ENCODE assay signal across 1 cellular context in genomic region chr2:120204022-120204405, GRCh38.
TF ChIP-seq lines count a peak whose summit lies in the region.

No MANE protein-coding gene starts in this region.

TF ChIP-seq in endothelial cell of umbilical vein, 7 proteins besides CTCF, POLR2A, EP300 and RAD21:
- TF ChIP-seq JUN (IDR thresholded peaks at IDR 0.05; ENCODE audit: borderline replicate concordance, insufficient read depth, insufficient read length, low read depth): no peak
- no peak for TF ChIP-seq MAX (IDR thresholded peaks at IDR 0.05; ENCODE audit: insufficient read depth, insufficient read length)
- TF ChIP-seq FOS (IDR thresholded peaks at IDR 0.05; ENCODE audit: borderline replicate concordance, insufficient read depth, low read length): no peak
- TF ChIP-seq MYC (IDR thresholded peaks at IDR 0.05; ENCODE audit: low read depth, low read length): no peak
- no peak for TF ChIP-seq EZH2 (IDR thresholded peaks at IDR 0.05; ENCODE audit: borderline replicate concordance, low read depth, low read length, severe bottlenecking)
- TF ChIP-seq GATA2 (IDR thresholded peaks at IDR 0.05; ENCODE audit: insufficient read depth, insufficient read length, low read depth, low read length): no peak
- no peak for TF ChIP-seq POLR2AphosphoS5 (IDR thresholded peaks at IDR 0.05; ENCODE audit: insufficient read depth, low read depth, low read length)
